ENCODE assay signal across 6 cellular contexts in the genomic region with DNA sequence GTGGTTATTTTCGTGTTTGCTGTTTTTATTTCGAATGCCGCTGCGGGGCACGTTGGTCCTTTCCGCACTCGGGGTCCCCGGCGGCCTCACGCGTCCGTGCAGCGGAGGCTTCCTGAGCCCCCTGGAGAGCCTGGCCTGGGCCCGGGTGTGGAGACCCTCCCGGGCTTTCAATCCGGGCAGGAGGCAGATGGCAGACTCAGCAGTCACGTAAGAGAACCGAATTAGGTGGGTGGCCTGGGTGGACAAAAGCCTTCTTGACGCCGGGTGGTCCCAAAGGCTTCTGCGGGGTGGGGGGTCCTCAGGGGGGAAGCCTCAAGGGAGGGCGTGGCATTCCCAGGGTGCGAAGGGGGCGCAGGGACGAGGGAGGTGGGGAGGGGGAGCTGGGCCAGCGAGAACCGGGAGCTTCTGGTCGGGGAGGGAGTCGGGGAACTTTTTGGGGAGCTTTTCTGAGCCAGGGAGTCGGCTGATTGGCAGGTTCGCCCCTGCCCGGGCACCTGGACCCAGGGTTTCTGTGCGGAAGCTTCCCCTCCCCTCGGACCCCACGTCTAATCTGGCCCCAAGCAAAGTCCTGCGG. TPM values are rescaled to one million over a fixed set of nuclear protein-coding genes. Genes with fewer than 3 reads are reported as not detected.
DNase-seq lines count a peak whose midpoint lies in the region; ATAC-seq and TF ChIP-seq lines count a peak whose summit lies in the region.

No MANE protein-coding gene starts in this region.

- H3K79me2 ChIP-seq in mammary epithelial cell (ENCODE audit: insufficient read depth, low read length): no peaks in the 10 kb centered on the region

- POLR2A ChIA-PET in HEK293 (lab: Yijun Ruan, JAX): interaction anchor here (0.6 to 6.5 kb wide), 8 partner anchors 13 to 61 kb away, joined by 3 to 44 read pairs (median 3); a partner anchor contains a TSS

- H3K4me3 ChIP-seq in HEK293 (ENCODE audit: low read depth, low read length) (peak overlapping the region; percentile 74), mammary epithelial cell (replicated peaks in 1 of 3; ENCODE audit: insufficient read depth in 1 of 3, low read depth in 2 of 3, low read length in 3 of 3) (peak overlapping the region in 2 of 3 experiments; percentile 50 to 54), neutrophil (ENCODE audit: low read depth in 1 of 2, low read length in 1 of 2) (peak overlapping the region; percentile 34 to 50)

- CTCF ChIA-PET in HEK293 (lab: Yijun Ruan, JAX): interaction anchor here (0.7 to 3.2 kb wide), 7 partner anchors 11 to 71 kb away, joined by 3 to 31 read pairs (median 10); a partner anchor contains a TSS
- CTCF ChIA-PET in mammary epithelial cell (lab: Charles Lee; ENCODE audit: low non-redundant PET): no interaction called here

- intact Hi-C loops in mammary epithelial cell (cut with micrococcal nuclease): loop anchor here (5.0 kb wide), 1 partner anchor 56 kb away; no protein-coding TSS in a partner anchor

- H3K9me3 ChIP-seq in HEK293 (ENCODE audit: control insufficient read depth, insufficient read depth, low read depth, low read length) (no peaks in the 10 kb centered on the region), mammary epithelial cell (replicated peaks; ENCODE audit: insufficient read depth, low read length) (no peaks in the 10 kb centered on the region), neutrophil (no peaks in the 10 kb centered on the region)

- in situ Hi-C loops in mammary epithelial cell (cut with MboI; ENCODE audit: low sequenced_read_pairs in 2 of 2): no loop called here

- H3K4me1 ChIP-seq in HEK293 (ENCODE audit: control insufficient read depth, insufficient read depth, low read length) (0 out of 2 replicates have a peak, but pooled peaks cover 3% of the 10 kb centered on the region), mammary epithelial cell (ENCODE audit: insufficient read depth, low read length) (peaks cover 22% of the 10 kb centered on the region), neutrophil (ENCODE audit: control insufficient read depth in 1 of 2, insufficient read depth in 1 of 2, low read depth in 1 of 2, low read length in 1 of 2) (peaks cover 23 to 39% of the 10 kb centered on the region in 2 experiments)

- DNase-seq in mammary epithelial cell (no peak), DMS114 treated with DMSO at 0.1 percent for 48 hours (lab: John Stamatoyannopoulos, UW; ENCODE audit: unreplicated experiment) (no peak), omental fat pad (ENCODE audit: low spot score) (no peak)

- ATAC-seq in GM18861 (IDR thresholded peaks at IDR 0.05; ENCODE audit: unreplicated experiment) (no peak), omental fat pad (ENCODE audit: low FRiP score) (no peak)

- H3K4me2 ChIP-seq in mammary epithelial cell (ENCODE audit: insufficient read depth, low read depth, low read length): peak overlapping the region; percentile 99

- H2AFZ ChIP-seq in mammary epithelial cell (ENCODE audit: low read depth, low read length): peak overlapping the region; percentile 67

- BruUV-seq in mammary epithelial cell (replicated peaks; lab: Mats Ljungman, UMichigan): no TSS peak

- TF ChIP-seq CTCF in HEK293 (tag by site-specific recombination; IDR thresholded peaks at IDR 0.05) (no peak), mammary epithelial cell (conservative IDR thresholded peaks at IDR 0.05 in 1 of 2, IDR thresholded peaks at IDR 0.05 in 1 of 2; ENCODE audit: extremely low read depth in 1 of 2, insufficient read depth in 1 of 2, low read depth in 1 of 2, low read length in 2 of 2) (no peak), neutrophil (IDR thresholded peaks at IDR 0.05) (no peak), omental fat pad (IDR thresholded peaks at IDR 0.05) (no peak)

- WGBS in mammary epithelial cell (ENCODE audit: low coverage, missing lambda C conversion rate): 13% methylated on average over 3 of the region's 36 CpGs

- H3K27ac ChIP-seq in HEK293 (ENCODE audit: extremely low read depth, low read depth, low read length): peak overlapping the region; percentile 97
- no peak overlapping the region for H3K27ac ChIP-seq in mammary epithelial cell (ENCODE audit: insufficient read depth, low read depth, low read length)
- no peak overlapping the region for H3K27ac ChIP-seq in neutrophil

- H4K20me1 ChIP-seq in mammary epithelial cell (ENCODE audit: insufficient read depth, low read length): peaks cover 2% of the 10 kb centered on the region

- H3K27me3 ChIP-seq in mammary epithelial cell (ENCODE audit: insufficient read depth, low read length): peaks cover 17% of the 10 kb centered on the region
- peaks cover 100% of the 10 kb centered on the region for H3K27me3 ChIP-seq in neutrophil

- H3K9ac ChIP-seq in mammary epithelial cell (ENCODE audit: insufficient read depth, low read length): no peak overlapping the region

- H3K36me3 ChIP-seq in HEK293 (ENCODE audit: control insufficient read depth in 2 of 2, insufficient read depth in 1 of 2, low read length in 2 of 2): peaks cover 0 to 40% of the 10 kb centered on the region in 2 experiments; a peak in 2 of 3 replicates
- H3K36me3 ChIP-seq in mammary epithelial cell (ENCODE audit: insufficient read depth, low read length): no peaks in the 10 kb centered on the region
- no peaks in the 10 kb centered on the region for H3K36me3 ChIP-seq in neutrophil

- dilution Hi-C loops in mammary epithelial cell (cut with HindIII; ENCODE audit: low sequenced_read_pairs): loop anchor here (10.0 kb wide), 1 partner anchor 374 kb away; a partner anchor contains a TSS

TF ChIP-seq in HEK293, 187 proteins besides CTCF, POLR2A, EP300 and RAD21 (continues in another document):
- TF ChIP-seq ZNF248 (tag by site-specific recombination; IDR thresholded peaks at IDR 0.05): no peak
- TF ChIP-seq OSR2 (tag by site-specific recombination; IDR thresholded peaks at IDR 0.05): no peak
- no peak for TF ChIP-seq ZNF311 (tag by site-specific recombination; IDR thresholded peaks at IDR 0.05; ENCODE audit: borderline replicate concordance)
- TF ChIP-seq GLIS1 (tag by site-specific recombination; IDR thresholded peaks at IDR 0.05): peak; percentile 54
- TF ChIP-seq, protein P1, sequence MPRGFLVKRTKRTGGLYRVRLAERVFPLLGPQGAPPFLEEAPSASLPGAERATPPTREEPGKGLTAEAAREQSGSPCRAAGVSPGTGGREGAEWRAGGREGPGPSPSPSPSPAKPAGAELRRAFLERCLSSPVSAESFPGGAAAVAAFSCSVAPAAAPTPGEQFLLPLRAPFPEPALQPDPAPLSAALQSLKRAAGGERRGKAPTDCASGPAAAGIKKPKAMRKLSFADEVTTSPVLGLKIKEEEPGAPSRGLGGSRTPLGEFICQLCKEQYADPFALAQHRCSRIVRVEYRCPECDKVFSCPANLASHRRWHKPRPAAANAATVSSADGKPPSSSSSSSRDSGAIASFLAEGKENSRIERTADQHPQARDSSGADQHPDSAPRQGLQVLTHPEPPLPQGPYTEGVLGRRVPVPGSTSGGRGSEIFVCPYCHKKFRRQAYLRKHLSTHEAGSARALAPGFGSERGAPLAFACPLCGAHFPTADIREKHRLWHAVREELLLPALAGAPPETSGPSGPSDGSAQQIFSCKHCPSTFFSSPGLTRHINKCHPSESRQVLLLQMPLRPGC (tag by site-specific recombination; IDR thresholded peaks at IDR 0.05): no peak
- TF ChIP-seq ZSCAN23 (tag by site-specific recombination; IDR thresholded peaks at IDR 0.05): peak; percentile 62; the same call in 1 of the 2 replicates
- TF ChIP-seq, protein P2, sequence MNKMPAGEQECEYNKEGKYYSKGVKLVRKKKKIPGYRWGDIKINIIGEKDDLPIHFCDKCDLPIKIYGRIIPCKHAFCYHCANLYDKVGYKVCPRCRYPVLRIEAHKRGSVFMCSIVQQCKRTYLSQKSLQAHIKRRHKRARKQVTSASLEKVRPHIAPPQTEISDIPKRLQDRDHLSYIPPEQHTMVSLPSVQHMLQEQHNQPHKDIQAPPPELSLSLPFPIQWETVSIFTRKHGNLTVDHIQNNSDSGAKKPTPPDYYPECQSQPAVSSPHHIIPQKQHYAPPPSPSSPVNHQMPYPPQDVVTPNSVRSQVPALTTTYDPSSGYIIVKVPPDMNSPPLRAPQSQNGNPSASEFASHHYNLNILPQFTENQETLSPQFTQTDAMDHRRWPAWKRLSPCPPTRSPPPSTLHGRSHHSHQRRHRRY (tag by site-specific recombination; IDR thresholded peaks at IDR 0.05): no peak
- TF ChIP-seq ZEB2 (tag by site-specific recombination; IDR thresholded peaks at IDR 0.05): peak; percentile 66; the same call in 1 of the 2 replicates
- no peak for TF ChIP-seq RBAK (tag by site-specific recombination; IDR thresholded peaks at IDR 0.05)
- TF ChIP-seq ZNF423 (tag by site-specific recombination; IDR thresholded peaks at IDR 0.05): peak; percentile 61
- no peak for TF ChIP-seq ZNF558 (tag by site-specific recombination; IDR thresholded peaks at IDR 0.05)
- TF ChIP-seq ZIC2 (tag by site-specific recombination; IDR thresholded peaks at IDR 0.05): peak; percentile 79
- no peak; the same call in 1 of the 2 replicates for TF ChIP-seq ZNF133 (tag by site-specific recombination; IDR thresholded peaks at IDR 0.05)
- TF ChIP-seq ZNF354C (tag by site-specific recombination; IDR thresholded peaks at IDR 0.05; ENCODE audit: borderline replicate concordance, low read depth): 0 out of 2 replicates have a peak, but pooled peaks have one; percentile 2
- TF ChIP-seq ZNF146 (tag by site-specific recombination; IDR thresholded peaks at IDR 0.05): peak; percentile 1; the same call in 1 of the 2 replicates
- no peak for TF ChIP-seq ZNF350 (tag by site-specific recombination; IDR thresholded peaks at IDR 0.05)
- TF ChIP-seq MZF1 (tag by site-specific recombination; IDR thresholded peaks at IDR 0.05; ENCODE audit: borderline replicate concordance): no peak
- no peak for TF ChIP-seq IKZF3 (tag by site-specific recombination; IDR thresholded peaks at IDR 0.05)

RNA-seq across cellular contexts. Expression of a gene that starts 1.2 kb away (rescaled TPM):
- total RNA-seq in mammary epithelial cell: 10 to 100 TPM in 1 of 2 donors, 1 to 10 TPM in 1; 6.4 to 24.7 TPM
- 2.1 TPM for polyA plus RNA-seq in mammary epithelial cell
- polyA minus RNA-seq in mammary epithelial cell: not detected
- 10 to 100 TPM; 17.8 to 30.0 (median 22.6) TPM for total RNA-seq in omental fat pad

RNA-seq across cellular contexts. Expression of a gene that starts 12.2 kb away (rescaled TPM):
- 10 to 100 TPM in 1 of 2 donors, 1 to 10 TPM in 1; 6.8 to 14.0 TPM for total RNA-seq in mammary epithelial cell
- 11.6 TPM for polyA plus RNA-seq in mammary epithelial cell
- polyA minus RNA-seq in mammary epithelial cell: 2.6 TPM
- 10 to 100 TPM; 27.7 to 84.3 (median 32.6) TPM for total RNA-seq in omental fat pad

RNA-seq across cellular contexts. Expression of a gene that starts 18.8 kb away (rescaled TPM):
- total RNA-seq in mammary epithelial cell (100 to 1,000 TPM; 313 to 373 TPM), omental fat pad (10 to 100 TPM; 17.2 to 42.3 (median 22.6) TPM)
- polyA plus RNA-seq in mammary epithelial cell: 117 TPM
- polyA minus RNA-seq in mammary epithelial cell: 254 TPM

RNA-seq across cellular contexts. Expression of a gene that starts 19.3 kb away (rescaled TPM):
- total RNA-seq in mammary epithelial cell (not detected), omental fat pad (1 to 10 TPM in 1 of 4 donors, under 1 TPM in 1, not detected in 2; 0.36 to 1.4 TPM)
- polyA plus RNA-seq in mammary epithelial cell: not detected
- not detected for polyA minus RNA-seq in mammary epithelial cell

RNA-seq across cellular contexts. Expression of a gene that starts 34.9 kb away (rescaled TPM):
- total RNA-seq in mammary epithelial cell (10 to 100 TPM in 1 of 2 donors, 1 to 10 TPM in 1; 4.8 to 28.6 TPM), omental fat pad (under 1 TPM in 3 of 4 donors, not detected in 1; 0.19 to 0.48 (median 0.25) TPM)
- 4.6 TPM for polyA plus RNA-seq in mammary epithelial cell
- 9.7 TPM for polyA minus RNA-seq in mammary epithelial cell

Comparison
In these comparisons a context has a peak if more than half of its experiments do, and no peak if none do; other contexts are left out.
1. RNA of a gene that starts 18.8 kb away (total RNA-seq): 313 to 373 TPM in mammary epithelial cell; 17.2 to 42.3 TPM in omental fat pad; every median in the first group is over 4 times any median in the second.
2. Peak in every context shown above with its lines, with median percentiles within 50 percentile points of each other: H3K4me3 ChIP-seq.